1 cellular context compared by ENCODE assay signal in the genomic region with DNA sequence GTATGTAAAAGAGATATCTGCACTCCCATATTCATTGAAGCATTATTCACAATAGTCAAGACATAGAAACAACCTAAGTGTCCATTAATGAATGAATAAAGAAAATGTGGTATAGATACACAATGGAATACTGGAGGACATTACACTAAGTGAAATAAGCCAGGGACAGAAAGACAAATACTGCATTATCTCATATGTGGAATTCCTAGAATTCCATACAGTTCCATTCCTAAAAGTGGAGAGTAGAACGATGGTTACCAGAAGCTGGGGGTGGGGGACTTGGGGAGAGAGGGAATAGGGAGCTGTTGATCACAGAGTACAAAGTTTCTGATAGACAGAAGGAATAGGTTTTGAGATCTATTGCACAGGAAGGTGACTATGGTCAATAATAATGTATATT.
TF ChIP-seq lines count a peak whose summit lies in the region.

No MANE protein-coding gene starts in this region.

TF ChIP-seq in IMR-90, 13 proteins besides CTCF, POLR2A, EP300 and RAD21:
- no peak for TF ChIP-seq NFE2L2 (IDR thresholded peaks at IDR 0.05; ENCODE audit: low read depth, low read length)
- TF ChIP-seq, protein P1, sequence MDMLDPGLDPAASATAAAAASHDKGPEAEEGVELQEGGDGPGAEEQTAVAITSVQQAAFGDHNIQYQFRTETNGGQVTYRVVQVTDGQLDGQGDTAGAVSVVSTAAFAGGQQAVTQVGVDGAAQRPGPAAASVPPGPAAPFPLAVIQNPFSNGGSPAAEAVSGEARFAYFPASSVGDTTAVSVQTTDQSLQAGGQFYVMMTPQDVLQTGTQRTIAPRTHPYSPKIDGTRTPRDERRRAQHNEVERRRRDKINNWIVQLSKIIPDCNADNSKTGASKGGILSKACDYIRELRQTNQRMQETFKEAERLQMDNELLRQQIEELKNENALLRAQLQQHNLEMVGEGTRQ (IDR thresholded peaks at IDR 0.05; ENCODE audit: low read depth, low read length) = no peak
- TF ChIP-seq RCOR1 (IDR thresholded peaks at IDR 0.05; ENCODE audit: insufficient replicate concordance, low read length) = no peak
- TF ChIP-seq MXI1 (IDR thresholded peaks at IDR 0.05; ENCODE audit: borderline replicate concordance, low read depth, low read length) = no peak
- no peak for TF ChIP-seq MAZ (IDR thresholded peaks at IDR 0.05; ENCODE audit: borderline replicate concordance, low read depth, low read length)
- no peak for TF ChIP-seq MAFK (IDR thresholded peaks at IDR 0.05; ENCODE audit: low read depth, low read length)
- TF ChIP-seq RFX5 (IDR thresholded peaks at IDR 0.05; ENCODE audit: low read depth, low read length) = no peak
- no peak for TF ChIP-seq CHD1 (IDR thresholded peaks at IDR 0.05; ENCODE audit: low read depth, low read length)
- no peak for TF ChIP-seq FOS (IDR thresholded peaks at IDR 0.05; ENCODE audit: low read depth, low read length)
- TF ChIP-seq, protein P2, sequence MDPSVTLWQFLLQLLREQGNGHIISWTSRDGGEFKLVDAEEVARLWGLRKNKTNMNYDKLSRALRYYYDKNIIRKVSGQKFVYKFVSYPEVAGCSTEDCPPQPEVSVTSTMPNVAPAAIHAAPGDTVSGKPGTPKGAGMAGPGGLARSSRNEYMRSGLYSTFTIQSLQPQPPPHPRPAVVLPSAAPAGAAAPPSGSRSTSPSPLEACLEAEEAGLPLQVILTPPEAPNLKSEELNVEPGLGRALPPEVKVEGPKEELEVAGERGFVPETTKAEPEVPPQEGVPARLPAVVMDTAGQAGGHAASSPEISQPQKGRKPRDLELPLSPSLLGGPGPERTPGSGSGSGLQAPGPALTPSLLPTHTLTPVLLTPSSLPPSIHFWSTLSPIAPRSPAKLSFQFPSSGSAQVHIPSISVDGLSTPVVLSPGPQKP (IDR thresholded peaks at IDR 0.05; ENCODE audit: borderline replicate concordance, low read depth, low read length) = no peak
- no peak for TF ChIP-seq SMC3 (IDR thresholded peaks at IDR 0.05; ENCODE audit: low read depth, low read length)
- TF ChIP-seq BHLHE40 (IDR thresholded peaks at IDR 0.05; ENCODE audit: low read depth, low read length) = no peak
- no peak for TF ChIP-seq CEBPB (IDR thresholded peaks at IDR 0.05; ENCODE audit: low read depth, low read length)
